In genomic region chr17:33204701-33205100, GRCh38 we compare ENCODE assay signal across 3 cellular contexts.
"Had no signal": no experiment of that assay in that cellular context is flagged by ENCODE, and none has a peak within 500 bp of the region (broad histone marks: within the 10 kb centered on the region; RNA-seq: fewer than 3 reads in every experiment).

No MANE protein-coding gene starts in this region.

- H3K4me3 ChIP-seq: GM12878 had no signal

- ATAC-seq: GM12878 had no signal

- DNase-seq: GDM1, GF-D8 had no signal
